ENCODE assay signal across 10 cellular contexts in genomic region chr20:38649275-38649891, GRCh38. TPM values are rescaled to one million over a fixed set of nuclear protein-coding genes. Genes with fewer than 3 reads are reported as not detected.
A peak's percentile ranks its signal among the peaks of the same experiment; 100 is the strongest.
DNase-seq lines count a peak whose midpoint lies in the region; ATAC-seq, FAIRE-seq and TF ChIP-seq lines count a peak whose summit lies in the region.
"Had no signal": no experiment of that assay in that cellular context is flagged by ENCODE, and none has a peak within 500 bp of the region (broad histone marks: within the 10 kb centered on the region; RNA-seq: fewer than 3 reads in every experiment).

No MANE protein-coding gene starts in this region.

- H3K9me3 Mint-ChIP-seq in stimulated activated naive B cell treated with anti-CD40 and anti-IgM and Interleukin-4, amounts not matched to agents 10 μg/mL and 1 μg/mL and 100 μg/mL, for 72 hours, result peaks cover 4 to 5% of the 10 kb centered on the region in 2 donors
- peaks cover 4% of the 10 kb centered on the region for H3K9me3 Mint-ChIP-seq in mesothelial cell of epicardium

- peaks cover 18 to 25% of the 10 kb centered on the region in 2 donors for H3K4me1 Mint-ChIP-seq in stimulated activated naive B cell treated with anti-CD40 and anti-IgM and Interleukin-4, amounts not matched to agents 10 μg/mL and 1 μg/mL and 100 μg/mL, for 72 hours
- peaks cover 3% of the 10 kb centered on the region for H3K4me1 Mint-ChIP-seq in mesothelial cell of epicardium

- H3K9me3 ChIP-seq in left ventricle myocardium inferior (replicated peaks), result no peaks in the 10 kb centered on the region
- H3K9me3 ChIP-seq: thoracic aorta had no signal

- H3K27me3 ChIP-seq in left ventricle myocardium inferior (ENCODE audit: low read depth), result peaks cover 97% of the 10 kb centered on the region

- peak; percentile 94 for FAIRE-seq in HTR-8/SVneo (lab: Jason Lieb, UNC)

- H3K4me1 ChIP-seq in left ventricle myocardium inferior, result peaks cover 9% of the 10 kb centered on the region

- H3K4me3 ChIP-seq in left ventricle myocardium inferior, result no peak overlapping the region
- H3K4me3 ChIP-seq: thoracic aorta had no signal

- no peak for ATAC-seq in stimulated activated naive B cell treated with anti-CD40 and anti-IgM and Interleukin-4, amounts not matched to agents 10 μg/mL and 1 μg/mL and 100 μg/mL, for 72 hours (replicated peaks)
- ATAC-seq in GM21390 (IDR thresholded peaks at IDR 0.05; ENCODE audit: unreplicated experiment), result no peak

- peaks cover 34 to 35% of the 10 kb centered on the region in 2 donors for H3K27me3 Mint-ChIP-seq in stimulated activated naive B cell treated with anti-CD40 and anti-IgM and Interleukin-4, amounts not matched to agents 10 μg/mL and 1 μg/mL and 100 μg/mL, for 72 hours
- H3K27me3 Mint-ChIP-seq in mesothelial cell of epicardium (ENCODE audit: low read depth), result peaks cover 60% of the 10 kb centered on the region

- H3K36me3 ChIP-seq in left ventricle myocardium inferior, result no peaks in the 10 kb centered on the region
- H3K36me3 ChIP-seq: thoracic aorta had no signal

- H3K27ac ChIP-seq in left ventricle myocardium inferior (replicated peaks), result no peak overlapping the region
- H3K27ac ChIP-seq: thoracic aorta had no signal

- H3K36me3 Mint-ChIP-seq in stimulated activated naive B cell treated with anti-CD40 and anti-IgM and Interleukin-4, amounts not matched to agents 10 μg/mL and 1 μg/mL and 100 μg/mL, for 72 hours, result no peaks in the 10 kb centered on the region
- H3K36me3 Mint-ChIP-seq in mesothelial cell of epicardium, result no peaks in the 10 kb centered on the region
- H3K36me3 Mint-ChIP-seq: IgD-negative memory B cell had no signal

- TF ChIP-seq CTCF in left ventricle myocardium inferior (IDR thresholded peaks at IDR 0.05; ENCODE audit: borderline replicate concordance), result peak; percentile 59
- TF ChIP-seq CTCF in mesothelial cell of epicardium (IDR thresholded peaks at IDR 0.05; ENCODE audit: unreplicated experiment), result no peak

- H3K4me3 Mint-ChIP-seq in stimulated activated naive B cell treated with anti-CD40 and anti-IgM and Interleukin-4, amounts not matched to agents 10 μg/mL and 1 μg/mL and 100 μg/mL, for 72 hours, result no peak overlapping the region
- no peak overlapping the region for H3K4me3 Mint-ChIP-seq in mesothelial cell of epicardium
- H3K4me3 Mint-ChIP-seq: IgD-negative memory B cell had no signal

- DNase-seq in D341Med (ENCODE audit: low spot score), result peak; percentile 67
- peak; percentile 74 for DNase-seq in HTR-8/SVneo (ENCODE audit: insufficient read length, low spot score)
- DNase-seq in SK-N-DZ (ENCODE audit: low spot score), result peak; percentile 68
- DNase-seq in left ventricle myocardium inferior, result no peak
- no peak for DNase-seq in stimulated activated naive B cell treated with anti-CD40 and anti-IgM and Interleukin-4, amounts not matched to agents 10 μg/mL and 1 μg/mL and 100 μg/mL, for 72 hours
- no peak for DNase-seq in NCI-H128 (lab: John Stamatoyannopoulos, UW; ENCODE audit: unreplicated experiment)
- no peak for DNase-seq in mesothelial cell of epicardium (ENCODE audit: low spot score in 2 of 2, unreplicated experiment in 2 of 2)

- intact Hi-C loops in left ventricle myocardium inferior (cut with micrococcal nuclease), result loop anchor here (5.0 kb wide), 1 partner anchor 83 kb away; no protein-coding TSS in a partner anchor

- no peak overlapping the region for H3K27ac Mint-ChIP-seq in stimulated activated naive B cell treated with anti-CD40 and anti-IgM and Interleukin-4, amounts not matched to agents 10 μg/mL and 1 μg/mL and 100 μg/mL, for 72 hours
- no peak overlapping the region for H3K27ac Mint-ChIP-seq in mesothelial cell of epicardium
- H3K27ac Mint-ChIP-seq: IgD-negative memory B cell had no signal

RNA-seq across cellular contexts. Expression of gene ARHGAP40, which starts 47.8 kb away (rescaled TPM):
- polyA plus RNA-seq in SK-N-DZ (2014; cell fraction: cytosol; rRNA removed), result not detected in 2 replicates
- polyA plus RNA-seq in SK-N-DZ (2014; cell fraction: nucleus; rRNA removed), result 0.39 TPM in 1 of 2 replicates, not detected in the other
- not detected for total RNA-seq in left ventricle myocardium inferior
- total RNA-seq in mesothelial cell of epicardium, result 0.33 to 0.54 TPM (median 0.45 TPM) in 3 replicates
- total RNA-seq: thoracic aorta had no signal
- polyA plus RNA-seq: IgD-negative memory B cell had no signal

Comparison
In these comparisons a context has a peak if more than half of its experiments do, and no peak if none do; other contexts are left out.
1. DNase-seq: peak in D341Med (single experiment), HTR-8/SVneo (single experiment) and SK-N-DZ (single experiment); none in left ventricle myocardium inferior (single experiment), stimulated activated naive B cell treated with anti-CD40 and anti-IgM and Interleukin-4, amounts not matched to agents 10 μg/mL and 1 μg/mL and 100 μg/mL, for 72 hours (single experiment), NCI-H128 (single experiment) and mesothelial cell of epicardium (0 of 2).